In the genomic region with DNA sequence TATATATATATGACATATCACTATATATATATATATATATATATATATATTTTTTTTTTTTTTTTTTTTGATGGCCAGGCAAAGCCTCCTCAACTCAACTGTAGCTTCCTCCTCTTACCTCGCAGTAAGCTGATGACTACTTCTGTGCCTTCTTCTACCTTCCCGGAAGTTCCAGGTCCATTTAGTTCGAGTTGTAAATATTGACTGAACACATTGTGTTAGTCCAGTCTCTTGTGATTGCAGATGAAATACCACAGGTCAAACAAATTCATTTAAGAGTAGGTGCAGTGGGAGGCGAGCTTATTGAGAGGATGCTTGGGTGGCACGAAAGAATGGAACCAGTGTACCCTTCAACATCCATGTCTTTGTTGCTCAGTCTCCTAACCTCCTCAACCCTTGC, we compare ENCODE assay signal across 1 cellular context.
A peak's percentile ranks its signal among the peaks of the same experiment; 100 is the strongest.
TF ChIP-seq lines count a peak whose summit lies in the region.

No MANE protein-coding gene starts in this region.

TF ChIP-seq in HepG2, 621 proteins besides CTCF, POLR2A, EP300 and RAD21 (continued from another document and continues in another):
- TF ChIP-seq, protein P1, sequence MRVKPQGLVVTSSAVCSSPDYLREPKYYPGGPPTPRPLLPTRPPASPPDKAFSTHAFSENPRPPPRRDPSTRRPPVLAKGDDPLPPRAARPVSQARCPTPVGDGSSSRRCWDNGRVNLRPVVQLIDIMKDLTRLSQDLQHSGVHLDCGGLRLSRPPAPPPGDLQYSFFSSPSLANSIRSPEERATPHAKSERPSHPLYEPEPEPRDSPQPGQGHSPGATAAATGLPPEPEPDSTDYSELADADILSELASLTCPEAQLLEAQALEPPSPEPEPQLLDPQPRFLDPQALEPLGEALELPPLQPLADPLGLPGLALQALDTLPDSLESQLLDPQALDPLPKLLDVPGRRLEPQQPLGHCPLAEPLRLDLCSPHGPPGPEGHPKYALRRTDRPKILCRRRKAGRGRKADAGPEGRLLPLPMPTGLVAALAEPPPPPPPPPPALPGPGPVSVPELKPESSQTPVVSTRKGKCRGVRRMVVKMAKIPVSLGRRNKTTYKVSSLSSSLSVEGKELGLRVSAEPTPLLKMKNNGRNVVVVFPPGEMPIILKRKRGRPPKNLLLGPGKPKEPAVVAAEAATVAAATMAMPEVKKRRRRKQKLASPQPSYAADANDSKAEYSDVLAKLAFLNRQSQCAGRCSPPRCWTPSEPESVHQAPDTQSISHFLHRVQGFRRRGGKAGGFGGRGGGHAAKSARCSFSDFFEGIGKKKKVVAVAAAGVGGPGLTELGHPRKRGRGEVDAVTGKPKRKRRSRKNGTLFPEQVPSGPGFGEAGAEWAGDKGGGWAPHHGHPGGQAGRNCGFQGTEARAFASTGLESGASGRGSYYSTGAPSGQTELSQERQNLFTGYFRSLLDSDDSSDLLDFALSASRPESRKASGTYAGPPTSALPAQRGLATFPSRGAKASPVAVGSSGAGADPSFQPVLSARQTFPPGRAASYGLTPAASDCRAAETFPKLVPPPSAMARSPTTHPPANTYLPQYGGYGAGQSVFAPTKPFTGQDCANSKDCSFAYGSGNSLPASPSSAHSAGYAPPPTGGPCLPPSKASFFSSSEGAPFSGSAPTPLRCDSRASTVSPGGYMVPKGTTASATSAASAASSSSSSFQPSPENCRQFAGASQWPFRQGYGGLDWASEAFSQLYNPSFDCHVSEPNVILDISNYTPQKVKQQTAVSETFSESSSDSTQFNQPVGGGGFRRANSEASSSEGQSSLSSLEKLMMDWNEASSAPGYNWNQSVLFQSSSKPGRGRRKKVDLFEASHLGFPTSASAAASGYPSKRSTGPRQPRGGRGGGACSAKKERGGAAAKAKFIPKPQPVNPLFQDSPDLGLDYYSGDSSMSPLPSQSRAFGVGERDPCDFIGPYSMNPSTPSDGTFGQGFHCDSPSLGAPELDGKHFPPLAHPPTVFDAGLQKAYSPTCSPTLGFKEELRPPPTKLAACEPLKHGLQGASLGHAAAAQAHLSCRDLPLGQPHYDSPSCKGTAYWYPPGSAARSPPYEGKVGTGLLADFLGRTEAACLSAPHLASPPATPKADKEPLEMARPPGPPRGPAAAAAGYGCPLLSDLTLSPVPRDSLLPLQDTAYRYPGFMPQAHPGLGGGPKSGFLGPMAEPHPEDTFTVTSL (CRISPR knock-in tag; IDR thresholded peaks at IDR 0.05; ENCODE audit: borderline replicate concordance) = peak; percentile 70; the same call in 1 of the 2 replicates
- TF ChIP-seq BHLHE40 (IDR thresholded peaks at IDR 0.05; ENCODE audit: low read length) = no peak
- TF ChIP-seq, protein P2, sequence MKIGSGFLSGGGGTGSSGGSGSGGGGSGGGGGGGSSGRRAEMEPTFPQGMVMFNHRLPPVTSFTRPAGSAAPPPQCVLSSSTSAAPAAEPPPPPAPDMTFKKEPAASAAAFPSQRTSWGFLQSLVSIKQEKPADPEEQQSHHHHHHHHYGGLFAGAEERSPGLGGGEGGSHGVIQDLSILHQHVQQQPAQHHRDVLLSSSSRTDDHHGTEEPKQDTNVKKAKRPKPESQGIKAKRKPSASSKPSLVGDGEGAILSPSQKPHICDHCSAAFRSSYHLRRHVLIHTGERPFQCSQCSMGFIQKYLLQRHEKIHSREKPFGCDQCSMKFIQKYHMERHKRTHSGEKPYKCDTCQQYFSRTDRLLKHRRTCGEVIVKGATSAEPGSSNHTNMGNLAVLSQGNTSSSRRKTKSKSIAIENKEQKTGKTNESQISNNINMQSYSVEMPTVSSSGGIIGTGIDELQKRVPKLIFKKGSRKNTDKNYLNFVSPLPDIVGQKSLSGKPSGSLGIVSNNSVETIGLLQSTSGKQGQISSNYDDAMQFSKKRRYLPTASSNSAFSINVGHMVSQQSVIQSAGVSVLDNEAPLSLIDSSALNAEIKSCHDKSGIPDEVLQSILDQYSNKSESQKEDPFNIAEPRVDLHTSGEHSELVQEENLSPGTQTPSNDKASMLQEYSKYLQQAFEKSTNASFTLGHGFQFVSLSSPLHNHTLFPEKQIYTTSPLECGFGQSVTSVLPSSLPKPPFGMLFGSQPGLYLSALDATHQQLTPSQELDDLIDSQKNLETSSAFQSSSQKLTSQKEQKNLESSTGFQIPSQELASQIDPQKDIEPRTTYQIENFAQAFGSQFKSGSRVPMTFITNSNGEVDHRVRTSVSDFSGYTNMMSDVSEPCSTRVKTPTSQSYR (CRISPR knock-in tag; IDR thresholded peaks at IDR 0.05; ENCODE audit: borderline replicate concordance) = no peak
- TF ChIP-seq ZNF563 (CRISPR knock-in tag; IDR thresholded peaks at IDR 0.05) = no peak
- no peak for TF ChIP-seq ZNF282 (IDR thresholded peaks at IDR 0.05; ENCODE audit: partially characterized antibody)
- no peak for TF ChIP-seq KIAA2018 (CRISPR knock-in tag; IDR thresholded peaks at IDR 0.05; ENCODE audit: borderline replicate concordance)
- TF ChIP-seq SP1 (IDR thresholded peaks at IDR 0.05) = no peak
- no peak for TF ChIP-seq SP1 (CRISPR knock-in tag; IDR thresholded peaks at IDR 0.05)
- TF ChIP-seq HHEX (CRISPR knock-in tag; IDR thresholded peaks at IDR 0.05) = peak; percentile 97
- TF ChIP-seq KMT2B (CRISPR knock-in tag; IDR thresholded peaks at IDR 0.05) = no peak
- TF ChIP-seq, protein P3, sequence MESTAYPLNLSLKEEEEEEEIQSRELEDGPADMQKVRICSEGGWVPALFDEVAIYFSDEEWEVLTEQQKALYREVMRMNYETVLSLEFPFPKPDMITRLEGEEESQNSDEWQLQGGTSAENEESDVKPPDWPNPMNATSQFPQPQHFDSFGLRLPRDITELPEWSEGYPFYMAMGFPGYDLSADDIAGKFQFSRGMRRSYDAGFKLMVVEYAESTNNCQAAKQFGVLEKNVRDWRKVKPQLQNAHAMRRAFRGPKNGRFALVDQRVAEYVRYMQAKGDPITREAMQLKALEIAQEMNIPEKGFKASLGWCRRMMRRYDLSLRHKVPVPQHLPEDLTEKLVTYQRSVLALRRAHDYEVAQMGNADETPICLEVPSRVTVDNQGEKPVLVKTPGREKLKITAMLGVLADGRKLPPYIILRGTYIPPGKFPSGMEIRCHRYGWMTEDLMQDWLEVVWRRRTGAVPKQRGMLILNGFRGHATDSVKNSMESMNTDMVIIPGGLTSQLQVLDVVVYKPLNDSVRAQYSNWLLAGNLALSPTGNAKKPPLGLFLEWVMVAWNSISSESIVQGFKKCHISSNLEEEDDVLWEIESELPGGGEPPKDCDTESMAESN (CRISPR knock-in tag; conservative IDR thresholded peaks at IDR 0.05) = no peak
- TF ChIP-seq ZBTB1 (CRISPR knock-in tag; IDR thresholded peaks at IDR 0.05; ENCODE audit: borderline replicate concordance) = no peak
- TF ChIP-seq FOSL2 (CRISPR knock-in tag; IDR thresholded peaks at IDR 0.05) = peak; percentile 21; the same call in 1 of the 2 replicates
- TF ChIP-seq FOXA1 (IDR thresholded peaks at IDR 0.05) = peak; percentile 57
- peak; percentile 69 for TF ChIP-seq FOXA1 (CRISPR knock-in tag; IDR thresholded peaks at IDR 0.05)
- no peak for TF ChIP-seq GFI1 (CRISPR knock-in tag; IDR thresholded peaks at IDR 0.05; ENCODE audit: borderline replicate concordance)
- no peak for TF ChIP-seq ZNF275 (CRISPR knock-in tag; IDR thresholded peaks at IDR 0.05; ENCODE audit: borderline replicate concordance)
- no peak for TF ChIP-seq DDIT3 (CRISPR knock-in tag; IDR thresholded peaks at IDR 0.05)
- 0 out of 2 replicates have a peak, but pooled peaks have one; percentile 31 for TF ChIP-seq RARA (CRISPR knock-in tag; IDR thresholded peaks at IDR 0.05)
- no peak for TF ChIP-seq MAFK (conservative IDR thresholded peaks at IDR 0.05 in 1 of 2, IDR thresholded peaks at IDR 0.05 in 1 of 2; ENCODE audit: low read length in 2 of 2)
- TF ChIP-seq PLRG1 (conservative IDR thresholded peaks at IDR 0.05) = no peak
- no peak for TF ChIP-seq ADNP (CRISPR knock-in tag; IDR thresholded peaks at IDR 0.05)
- TF ChIP-seq ZNF850 (CRISPR knock-in tag; conservative IDR thresholded peaks at IDR 0.05) = no peak
- no peak for TF ChIP-seq FOXP1 (IDR thresholded peaks at IDR 0.05)
- 0 out of 2 replicates have a peak, but pooled peaks have one; percentile 27 for TF ChIP-seq FOXP1 (CRISPR knock-in tag; IDR thresholded peaks at IDR 0.05)
- no peak for TF ChIP-seq SOX13 (IDR thresholded peaks at IDR 0.05)
- peak in 1 of 2 experiments; percentile 71; a peak in 2 of 4 replicates for TF ChIP-seq SOX13 (CRISPR knock-in tag; conservative IDR thresholded peaks at IDR 0.05 in 1 of 2, IDR thresholded peaks at IDR 0.05 in 1 of 2)
- no peak for TF ChIP-seq SRSF1 (optimal IDR thresholded peaks at IDR 0.05; ENCODE audit: low read depth, low read length)
- no peak for TF ChIP-seq FLYWCH1 (CRISPR knock-in tag; IDR thresholded peaks at IDR 0.05)
- no peak for TF ChIP-seq MZF1 (CRISPR knock-in tag; IDR thresholded peaks at IDR 0.05; ENCODE audit: borderline replicate concordance)
- TF ChIP-seq NFIC (IDR thresholded peaks at IDR 0.05; ENCODE audit: low read length) = 0 out of 2 replicates have a peak, but pooled peaks have one; percentile 33
- no peak for TF ChIP-seq BORCS8-MEF2B (CRISPR knock-in tag; IDR thresholded peaks at IDR 0.05)
- TF ChIP-seq ZNF225 (CRISPR knock-in tag; IDR thresholded peaks at IDR 0.05) = no peak
- TF ChIP-seq STAT5B (CRISPR knock-in tag; IDR thresholded peaks at IDR 0.05) = no peak
- TF ChIP-seq SALL1 (CRISPR knock-in tag; IDR thresholded peaks at IDR 0.05) = no peak; the same call in 1 of the 2 replicates
- TF ChIP-seq SOX6 (IDR thresholded peaks at IDR 0.05) = no peak
- peak; percentile 44; the same call in 1 of the 2 replicates for TF ChIP-seq SOX6 (CRISPR knock-in tag; IDR thresholded peaks at IDR 0.05)
- peak; percentile 85; the same call in 1 of the 2 replicates for TF ChIP-seq ETV5 (CRISPR knock-in tag; IDR thresholded peaks at IDR 0.05; ENCODE audit: borderline replicate concordance)
